ENCODE assay signal across 16 cellular contexts in genomic region chr14:60544659-60545058, GRCh38. TPM values are rescaled to one million over a fixed set of nuclear protein-coding genes. Genes with fewer than 3 reads are reported as not detected.
"Had no signal": no experiment of that assay in that cellular context is flagged by ENCODE, and none has a peak within 500 bp of the region (broad histone marks: within the 10 kb centered on the region; RNA-seq: fewer than 3 reads in every experiment).

No MANE protein-coding gene starts in this region.

- ATAC-seq: activated naive CD8-positive, alpha-beta T cell treated with anti-CD3 and anti-CD28 coated beads, Interleukin-2, amount 50 U/mL, for 24 hours; heart left ventricle; left ventricle myocardium superior; natural killer cell treated with Interleukin-12 subunit alpha and Interleukin-12 subunit beta and Interleukin-15 and Interleukin-18, amount 100 ng/mL, for 72 hours; stimulated activated naive CD8-positive, alpha-beta T cell treated with anti-CD3 and anti-CD28 coated beads, Interleukin-15, Interleukin-2, amounts not matched to agents 100 U/mL and 50 U/mL, for 24 hours had no signal

- FAIRE-seq: islet of Langerhans had no signal

- DNase-seq: activated CD4-positive, alpha-beta memory T cell treated with anti-CD3 and anti-CD28 coated beads, Interleukin-2, amount 10 ng/mL, durations not matched to agents 7 days and 5 days; activated gamma-delta T cell; activated naive CD4-positive, alpha-beta T cell treated with anti-CD3 and anti-CD28 coated beads, Interleukin-2, amount 50 U/mL, for 16 hours; activated naive CD8-positive, alpha-beta T cell treated with anti-CD3 and anti-CD28 coated beads, Interleukin-2, amount 50 U/mL, for 24 hours; cerebellar nuclear complex; cortex of kidney; heart left ventricle; left ventricle myocardium superior; mammary epithelial cell; ovary; stimulated activated CD4-positive, alpha-beta T cell treated with anti-CD3 and anti-CD28 coated beads, Interleukin-4, amount 100 ng/mL, for 1 hour; stimulated activated naive CD8-positive, alpha-beta T cell treated with anti-CD3 and anti-CD28 coated beads, Interleukin-15, Interleukin-2, amounts not matched to agents 100 U/mL and 50 U/mL, for 24 hours; T-helper 9 cell; upper lobe of left lung had no signal

RNA-seq across cellular contexts. Expression of gene SIX6, which starts 35.7 kb away (rescaled TPM):
- polyA plus RNA-seq: heart left ventricle, mammary epithelial cell, ovary had no signal

RNA-seq across cellular contexts. Expression of gene C14orf39, which starts 58.8 kb away (rescaled TPM):
- polyA plus RNA-seq: heart left ventricle, mammary epithelial cell had no signal
